25 cellular contexts compared by ENCODE assay signal in genomic region chr3:195768831-195769303, GRCh38. TPM values are rescaled to one million over a fixed set of nuclear protein-coding genes. Genes with fewer than 3 reads are reported as not detected.
A peak's percentile ranks its signal among the peaks of the same experiment; 100 is the strongest.
DNase-seq lines count a peak whose midpoint lies in the region; ATAC-seq and TF ChIP-seq lines count a peak whose summit lies in the region.
"Had no signal": no experiment of that assay in that cellular context is flagged by ENCODE, and none has a peak within 500 bp of the region (broad histone marks: within the 10 kb centered on the region; RNA-seq: fewer than 3 reads in every experiment).

No MANE protein-coding gene starts in this region.

- in situ Hi-C loops in GM13976 (cut with MboI; ENCODE audit: low sequenced_read_pairs, unreplicated experiment) = no loop called here

- peaks cover 5% of the 10 kb centered on the region for H3K27me3 Mint-ChIP-seq in activated naive CD8-positive, alpha-beta T cell treated with anti-CD3 and anti-CD28 coated beads, Interleukin-2, amount 10 ng/mL, durations not matched to agents 7 days and 5 days
- peaks cover 10% of the 10 kb centered on the region for H3K27me3 Mint-ChIP-seq in activated naive CD8-positive, alpha-beta T cell treated with anti-CD3 and anti-CD28 coated beads for 36 hours
- H3K27me3 Mint-ChIP-seq in activated CD8-positive, alpha-beta memory T cell treated with anti-CD3 and anti-CD28 coated beads, Interleukin-2, amount 10 ng/mL, durations not matched to agents 7 days and 5 days = no peaks in the 10 kb centered on the region
- H3K27me3 Mint-ChIP-seq: stimulated activated naive CD8-positive, alpha-beta T cell treated with anti-CD3 and anti-CD28 coated beads, Interleukin-15, Interleukin-2, amounts not matched to agents 100 ng/mL and 50 ng/mL, for 24 hours had no signal

- ATAC-seq in activated naive CD8-positive, alpha-beta T cell treated with anti-CD3 and anti-CD28 coated beads, Interleukin-2, amount 10 ng/mL, durations not matched to agents 7 days and 5 days (ENCODE audit: low read depth) = no peak
- ATAC-seq in activated CD8-positive, alpha-beta memory T cell treated with anti-CD3 and anti-CD28 coated beads, Interleukin-2, amount 10 ng/mL, durations not matched to agents 7 days and 5 days = no peak
- ATAC-seq: naive thymus-derived CD8-positive, alpha-beta T cell had no signal

- H3K4me1 Mint-ChIP-seq in activated naive CD8-positive, alpha-beta T cell treated with anti-CD3 and anti-CD28 coated beads, Interleukin-2, amount 10 ng/mL, durations not matched to agents 7 days and 5 days = peaks cover 2% of the 10 kb centered on the region
- H3K4me1 Mint-ChIP-seq in activated naive CD8-positive, alpha-beta T cell treated with anti-CD3 and anti-CD28 coated beads for 36 hours = peaks cover 2% of the 10 kb centered on the region
- H3K4me1 Mint-ChIP-seq in activated CD8-positive, alpha-beta memory T cell treated with anti-CD3 and anti-CD28 coated beads, Interleukin-2, amount 10 ng/mL, durations not matched to agents 7 days and 5 days = no peaks in the 10 kb centered on the region
- H3K4me1 Mint-ChIP-seq: brain, CD14-positive monocyte, IgD-negative memory B cell had no signal

- H3K4me3 Mint-ChIP-seq in activated naive CD8-positive, alpha-beta T cell treated with anti-CD3 and anti-CD28 coated beads, Interleukin-2, amount 10 ng/mL, durations not matched to agents 7 days and 5 days = no peak overlapping the region
- no peak overlapping the region for H3K4me3 Mint-ChIP-seq in activated naive CD8-positive, alpha-beta T cell treated with anti-CD3 and anti-CD28 coated beads for 36 hours
- no peak overlapping the region for H3K4me3 Mint-ChIP-seq in activated CD8-positive, alpha-beta memory T cell treated with anti-CD3 and anti-CD28 coated beads, Interleukin-2, amount 10 ng/mL, durations not matched to agents 7 days and 5 days
- H3K4me3 Mint-ChIP-seq: activated naive CD8-positive, alpha-beta T cell; activated T-cell treated with anti-CD3 and anti-CD28 coated beads, Interleukin-2, amount 50 U/mL, for 24 hours; brain; CD14-positive monocyte; HFFc6; memory B cell; naive thymus-derived CD8-positive, alpha-beta T cell; stimulated activated naive CD8-positive, alpha-beta T cell treated with anti-CD3 and anti-CD28 coated beads, Interleukin-15, Interleukin-2, amounts not matched to agents 100 ng/mL and 50 ng/mL, for 24 hours had no signal

- CTCF ChIA-PET in activated CD8-positive, alpha-beta memory T cell treated with anti-CD3 and anti-CD28 coated beads, Interleukin-2, amount 10 ng/mL, durations not matched to agents 7 days and 5 days (lab: Charles Lee) = no interaction called here

- POLR2A ChIA-PET in activated naive CD8-positive, alpha-beta T cell treated with anti-CD3 and anti-CD28 coated beads, Interleukin-2, amount 10 ng/mL, durations not matched to agents 7 days and 5 days (lab: Charles Lee) = no interaction called here

- DNase-seq in activated naive CD8-positive, alpha-beta T cell treated with anti-CD3 and anti-CD28 coated beads, Interleukin-2, amount 10 ng/mL, durations not matched to agents 7 days and 5 days = peak; percentile 21
- DNase-seq in activated naive CD8-positive, alpha-beta T cell treated with anti-CD3 and anti-CD28 coated beads for 36 hours = no peak
- DNase-seq in NCI-H2171 treated with DMSO at 0.1 percent for 48 hours (lab: John Stamatoyannopoulos, UW) (peak; percentile 51), islet precursor cell (peak; percentile 41), dedifferentiated amniotic fluid mesenchymal stem cell (ENCODE audit: extremely low spot score) (no peak), GM13976 (ENCODE audit: low spot score) (no peak)
- DNase-seq in activated CD8-positive, alpha-beta memory T cell treated with anti-CD3 and anti-CD28 coated beads, Interleukin-2, amount 10 ng/mL, durations not matched to agents 7 days and 5 days = no peak
- no peak for DNase-seq in activated effector memory CD4-positive, alpha-beta T cell treated with anti-CD3 and anti-CD28 coated beads, Interleukin-2, amount 50 U/mL, for 16 hours
- DNase-seq: activated CD4-positive, alpha-beta T cell treated with anti-CD3 and anti-CD28 coated beads, Interleukin-2, amount 50 U/mL, for 48 hours; activated T-cell treated with anti-CD3 and anti-CD28 coated beads, Interleukin-2, amount 50 U/mL, for 24 hours; colonic mucosa; DMS53; HFFc6; kidney glomerular epithelial cell; NCI-H1930; NCI-H524; SHP77; stimulated activated CD4-positive, alpha-beta T cell treated with anti-CD3 and anti-CD28 coated beads, Interleukin-2, amount 100 ng/mL, for 24 hours had no signal

- H3K9me3 Mint-ChIP-seq in activated naive CD8-positive, alpha-beta T cell treated with anti-CD3 and anti-CD28 coated beads, Interleukin-2, amount 10 ng/mL, durations not matched to agents 7 days and 5 days = no peaks in the 10 kb centered on the region
- H3K9me3 Mint-ChIP-seq in activated naive CD8-positive, alpha-beta T cell treated with anti-CD3 and anti-CD28 coated beads for 36 hours = no peaks in the 10 kb centered on the region
- peaks cover 6% of the 10 kb centered on the region for H3K9me3 Mint-ChIP-seq in activated CD8-positive, alpha-beta memory T cell treated with anti-CD3 and anti-CD28 coated beads, Interleukin-2, amount 10 ng/mL, durations not matched to agents 7 days and 5 days (ENCODE audit: low read depth)
- H3K9me3 Mint-ChIP-seq: activated T-cell treated with anti-CD3 and anti-CD28 coated beads, Interleukin-2, amount 50 U/mL, for 24 hours; memory B cell; stimulated activated naive CD8-positive, alpha-beta T cell treated with anti-CD3 and anti-CD28 coated beads, Interleukin-15, Interleukin-2, amounts not matched to agents 100 ng/mL and 50 ng/mL, for 24 hours had no signal

- TF ChIP-seq CTCF in GM13976 (IDR thresholded peaks at IDR 0.05; ENCODE audit: borderline replicate concordance, control extremely low read depth, extremely low read depth, insufficient read depth, missing control alignments) = no peak

- no peaks in the 10 kb centered on the region for H3K36me3 Mint-ChIP-seq in activated naive CD8-positive, alpha-beta T cell treated with anti-CD3 and anti-CD28 coated beads, Interleukin-2, amount 10 ng/mL, durations not matched to agents 7 days and 5 days
- H3K36me3 Mint-ChIP-seq in activated naive CD8-positive, alpha-beta T cell treated with anti-CD3 and anti-CD28 coated beads for 36 hours = no peaks in the 10 kb centered on the region
- H3K36me3 Mint-ChIP-seq in activated CD8-positive, alpha-beta memory T cell treated with anti-CD3 and anti-CD28 coated beads, Interleukin-2, amount 10 ng/mL, durations not matched to agents 7 days and 5 days = no peaks in the 10 kb centered on the region
- H3K36me3 Mint-ChIP-seq: activated naive CD8-positive, alpha-beta T cell; brain; CD14-positive monocyte; IgD-negative memory B cell; memory B cell; naive thymus-derived CD8-positive, alpha-beta T cell had no signal

- no peak overlapping the region for H3K27ac Mint-ChIP-seq in activated naive CD8-positive, alpha-beta T cell treated with anti-CD3 and anti-CD28 coated beads, Interleukin-2, amount 10 ng/mL, durations not matched to agents 7 days and 5 days
- no peak overlapping the region for H3K27ac Mint-ChIP-seq in activated naive CD8-positive, alpha-beta T cell treated with anti-CD3 and anti-CD28 coated beads for 36 hours
- no peak overlapping the region for H3K27ac Mint-ChIP-seq in activated CD8-positive, alpha-beta memory T cell treated with anti-CD3 and anti-CD28 coated beads, Interleukin-2, amount 10 ng/mL, durations not matched to agents 7 days and 5 days
- H3K27ac Mint-ChIP-seq: activated naive CD8-positive, alpha-beta T cell; activated T-cell treated with anti-CD3 and anti-CD28 coated beads, Interleukin-2, amount 50 U/mL, for 24 hours; brain; CD14-positive monocyte; HFFc6; naive thymus-derived CD8-positive, alpha-beta T cell; stimulated activated naive CD8-positive, alpha-beta T cell treated with anti-CD3 and anti-CD28 coated beads, Interleukin-15, Interleukin-2, amounts not matched to agents 100 ng/mL and 50 ng/mL, for 24 hours had no signal

RNA-seq across cellular contexts. Expression of gene MUC4, which starts 42.9 kb away (rescaled TPM):
- under 1 TPM in 1 of 2 experiments, not detected in 1; 0.06 TPM for total RNA-seq in activated naive CD8-positive, alpha-beta T cell treated with anti-CD3 and anti-CD28 coated beads, Interleukin-2, amount 10 ng/mL, durations not matched to agents 7 days and 5 days
- total RNA-seq in activated naive CD8-positive, alpha-beta T cell treated with anti-CD3 and anti-CD28 coated beads for 36 hours = under 1 TPM; 0.08 to 0.14 TPM
- total RNA-seq in activated CD8-positive, alpha-beta memory T cell treated with anti-CD3 and anti-CD28 coated beads, Interleukin-2, amount 10 ng/mL, durations not matched to agents 7 days and 5 days = under 1 TPM; 0.03 to 0.26 TPM
- total RNA-seq: HFFc6; naive thymus-derived CD8-positive, alpha-beta T cell had no signal

RNA-seq across cellular contexts. Expression of gene MUC20, which starts 48.1 kb away (rescaled TPM):
- total RNA-seq in activated naive CD8-positive, alpha-beta T cell treated with anti-CD3 and anti-CD28 coated beads, Interleukin-2, amount 10 ng/mL, durations not matched to agents 7 days and 5 days = 1 to 10 TPM; 3.0 to 3.1 TPM
- total RNA-seq in activated naive CD8-positive, alpha-beta T cell treated with anti-CD3 and anti-CD28 coated beads for 36 hours = under 1 TPM; 0.26 to 0.29 TPM
- total RNA-seq in activated CD8-positive, alpha-beta memory T cell treated with anti-CD3 and anti-CD28 coated beads, Interleukin-2, amount 10 ng/mL, durations not matched to agents 7 days and 5 days = 1 to 10 TPM in 1 of 2 experiments, under 1 TPM in 1; 0.85 to 1.9 TPM

Comparison
In these comparisons a context has a peak if more than half of its experiments do, and no peak if none do; other contexts are left out.
1. DNase-seq: peak in activated naive CD8-positive, alpha-beta T cell treated with anti-CD3 and anti-CD28 coated beads, Interleukin-2, amount 10 ng/mL, durations not matched to agents 7 days and 5 days (single experiment), NCI-H2171 treated with DMSO at 0.1 percent for 48 hours (single experiment) and islet precursor cell (single experiment); none in activated naive CD8-positive, alpha-beta T cell treated with anti-CD3 and anti-CD28 coated beads for 36 hours (single experiment), activated CD8-positive, alpha-beta memory T cell treated with anti-CD3 and anti-CD28 coated beads, Interleukin-2, amount 10 ng/mL, durations not matched to agents 7 days and 5 days (single experiment), dedifferentiated amniotic fluid mesenchymal stem cell (single experiment), GM13976 (single experiment) and activated effector memory CD4-positive, alpha-beta T cell treated with anti-CD3 and anti-CD28 coated beads, Interleukin-2, amount 50 U/mL, for 16 hours (single experiment).